In genomic region chr17:15263680-15264079, GRCh38 we compare ENCODE assay signal across 13 cellular contexts. TPM values are rescaled to one million over a fixed set of nuclear protein-coding genes. Genes with fewer than 3 reads are reported as not detected.
A peak's percentile ranks its signal among the peaks of the same experiment; 100 is the strongest.
DNase-seq lines count a peak whose midpoint lies in the region; ATAC-seq and TF ChIP-seq lines count a peak whose summit lies in the region.
"Had no signal": no experiment of that assay in that cellular context is flagged by ENCODE, and none has a peak within 500 bp of the region (broad histone marks: within the 10 kb centered on the region; RNA-seq: fewer than 3 reads in every experiment).

No MANE protein-coding gene starts in this region.

- peak overlapping the region; percentile 76; the same call in 1 of the 2 replicates for H3K9ac ChIP-seq in SK-N-SH

- H3K27ac Mint-ChIP-seq in neural crest cell (ENCODE audit: unreplicated experiment) = no peak overlapping the region
- H3K27ac Mint-ChIP-seq: stimulated activated naive CD8-positive, alpha-beta T cell treated with anti-CD3 and anti-CD28 coated beads, Interleukin-15, amount 100 ng/mL, for 72 hours had no signal

- H3K27me3 Mint-ChIP-seq in neural crest cell (ENCODE audit: low read depth) = peaks cover 84% of the 10 kb centered on the region

- TF ChIP-seq EP300 in SK-N-SH (IDR thresholded peaks at IDR 0.05; ENCODE audit: borderline replicate concordance in 1 of 2, low read depth in 1 of 2, low read length in 1 of 2) = no peak
- TF ChIP-seq EP300 in upper lobe of left lung (IDR thresholded peaks at IDR 0.05) = no peak

- peaks cover 14% of the 10 kb centered on the region; the same call in 1 of the 2 replicates for H3K79me2 ChIP-seq in SK-N-SH (ENCODE audit: insufficient read depth)

- TF ChIP-seq POLR2A in upper lobe of left lung (IDR thresholded peaks at IDR 0.05) = no peak

- peak overlapping the region; percentile 87; the same call in 1 of the 2 replicates for H2AFZ ChIP-seq in SK-N-SH (ENCODE audit: low read depth)

- H3F3A ChIP-seq in SK-N-SH (replicated peaks; ENCODE audit: insufficient read depth) = peaks cover 4% of the 10 kb centered on the region

- intact Hi-C loops in posterior cingulate gyrus (cut with DNase I) = loop anchor here (2.0 to 10.0 kb wide), 2 partner anchors 111 to 193 kb away; no protein-coding TSS in a partner anchor

- H3K27me3 ChIP-seq in SK-N-SH (ENCODE audit: insufficient read depth) (no peaks in the 10 kb centered on the region; the same call in 1 of the 2 replicates), upper lobe of left lung (no peaks in the 10 kb centered on the region)

- H3K4me2 ChIP-seq in SK-N-SH = peak overlapping the region; percentile 97

- H3K4me3 ChIP-seq in SK-N-SH (ENCODE audit: low read depth in 2 of 2, low read length in 1 of 2) = peak overlapping the region; percentile 72 to 92
- H3K4me3 ChIP-seq in epithelial cell of proximal tubule (ENCODE audit: low read depth, low read length) = peak overlapping the region; percentile 78
- H3K4me3 ChIP-seq in upper lobe of left lung = peak overlapping the region in 2 of 4 donors; percentile 66 to 71

- TF ChIP-seq CTCF in SK-N-SH (IDR thresholded peaks at IDR 0.05) = no peak
- no peak for TF ChIP-seq CTCF in epithelial cell of proximal tubule (conservative IDR thresholded peaks at IDR 0.05; ENCODE audit: low read depth, low read length)
- no peak for TF ChIP-seq CTCF in neural crest cell (conservative IDR thresholded peaks at IDR 0.05)
- TF ChIP-seq CTCF in upper lobe of left lung (IDR thresholded peaks at IDR 0.05) = no peak

- POLR2A ChIA-PET in SK-N-SH (lab: Yijun Ruan, JAX) = interaction anchor here (0.6 to 1.4 kb wide), 5 partner anchors 9 to 230 kb away, joined by 3 to 5 read pairs (median 3); no protein-coding TSS in a partner anchor

- H3K9me2 ChIP-seq in SK-N-SH = no peaks in the 10 kb centered on the region

- H3K36me3 Mint-ChIP-seq in neural crest cell (ENCODE audit: low read depth) = no peaks in the 10 kb centered on the region

- H3K9me3 Mint-ChIP-seq in neural crest cell = no peaks in the 10 kb centered on the region
- H3K9me3 Mint-ChIP-seq: stimulated activated naive CD8-positive, alpha-beta T cell treated with anti-CD3 and anti-CD28 coated beads, Interleukin-15, amount 100 ng/mL, for 72 hours had no signal

- peak; percentile 13; the same call in 1 of the 2 replicates for TF ChIP-seq RAD21 in SK-N-SH (IDR thresholded peaks at IDR 0.05; ENCODE audit: low read length)

- CTCF ChIA-PET in SK-N-SH (lab: Yijun Ruan, JAX) = interaction anchor here (1.0 to 13.3 kb wide), 8 partner anchors 13 to 238 kb away, joined by 3 to 359 read pairs (median 4); partner anchors contain the start of gene TEKT3

- H3K4me3 Mint-ChIP-seq in neural crest cell = peak overlapping the region; percentile 92
- H3K4me3 Mint-ChIP-seq: stimulated activated naive CD8-positive, alpha-beta T cell treated with anti-CD3 and anti-CD28 coated beads, Interleukin-15, amount 100 ng/mL, for 72 hours had no signal

- ATAC-seq in SK-N-SH treated with all-trans-retinoic acid at 6 μM for 48 hours = no peak
- ATAC-seq in upper lobe of left lung (ENCODE audit: low FRiP score in 2 of 2) = no peak
- ATAC-seq: stimulated activated naive CD8-positive, alpha-beta T cell treated with anti-CD3 and anti-CD28 coated beads, Interleukin-15, amount 100 ng/mL, for 72 hours had no signal

- H3K9me3 ChIP-seq in SK-N-SH (no peaks in the 10 kb centered on the region), upper lobe of left lung (no peaks in the 10 kb centered on the region)

- no peaks in the 10 kb centered on the region for H4K20me1 ChIP-seq in SK-N-SH (ENCODE audit: insufficient read depth)

- H3K27ac ChIP-seq in SK-N-SH (ENCODE audit: low read depth in 2 of 2, low read length in 1 of 2) = peak overlapping the region; percentile 78 to 92
- peak overlapping the region in 3 of 4 donors; percentile 86 to 93 (median 87) for H3K27ac ChIP-seq in upper lobe of left lung
- H3K27ac ChIP-seq: 22Rv1 had no signal

- WGBS in SK-N-SH (ENCODE audit: low lambda C conversion rate) = 32% methylated on average over 3 of the region's 3 CpGs
- 25 to 38% methylated on average over 3 of the region's 3 CpGs for WGBS in upper lobe of left lung, 2 donors

- DNase-seq in SK-N-SH (no peak), epithelial cell of proximal tubule (ENCODE audit: low read depth) (no peak), neural crest cell (ENCODE audit: low read depth, low spot score) (no peak), upper lobe of left lung (no peak), posterior cingulate gyrus (no peak), NCI-H146 (lab: John Stamatoyannopoulos, UW) (no peak), DMS 273 treated with DMSO at 0.1 percent for 48 hours (lab: John Stamatoyannopoulos, UW) (no peak)
- DNase-seq: DMS79; NCI-H1694; stimulated activated naive CD8-positive, alpha-beta T cell treated with anti-CD3 and anti-CD28 coated beads, Interleukin-15, amount 100 ng/mL, for 72 hours; T-helper 9 cell had no signal

- H3K4me1 ChIP-seq in SK-N-SH (ENCODE audit: control insufficient read depth in 1 of 2, insufficient read depth in 2 of 2, low read depth in 1 of 2, low read length in 1 of 2) = peaks cover 0 to 26% of the 10 kb centered on the region in 2 experiments; a peak in 2 of 4 replicates
- H3K4me1 ChIP-seq in upper lobe of left lung = peaks cover 15 to 56% (median 37%) of the 10 kb centered on the region in 4 donors

- H3K36me3 ChIP-seq in SK-N-SH (replicated peaks in 1 of 2; ENCODE audit: control insufficient read depth in 1 of 2, insufficient read depth in 2 of 2, low read length in 1 of 2) (peaks cover 0 to 5% of the 10 kb centered on the region in 2 experiments), upper lobe of left lung (peaks cover 0 to 8% (median 2%) of the 10 kb centered on the region in 4 donors)

- H3K4me1 Mint-ChIP-seq in neural crest cell = peaks cover 30% of the 10 kb centered on the region

TF ChIP-seq in SK-N-SH, 30 proteins besides CTCF, POLR2A, EP300 and RAD21:
- TF ChIP-seq CHD2 (IDR thresholded peaks at IDR 0.05; ENCODE audit: low read length, partially characterized antibody) (no peak), PBX3 (IDR thresholded peaks at IDR 0.05) (no peak)

TF ChIP-seq in SK-N-SH treated with all-trans-retinoic acid at 6 μM for 48 hours, 23 proteins besides CTCF, POLR2A, EP300 and RAD21:
- TF ChIP-seq OSR1 (CRISPR knock-in tag; IDR thresholded peaks at IDR 0.05) (no peak), ARNTL (CRISPR knock-in tag; IDR thresholded peaks at IDR 0.05; ENCODE audit: borderline replicate concordance, low read depth) (no peak), CREB5 (CRISPR knock-in tag; IDR thresholded peaks at IDR 0.05; ENCODE audit: low read depth) (no peak), TOX (CRISPR knock-in tag; IDR thresholded peaks at IDR 0.05; ENCODE audit: borderline replicate concordance) (no peak), ZNF70 (CRISPR knock-in tag; IDR thresholded peaks at IDR 0.05) (no peak), CSDC2 (CRISPR knock-in tag; IDR thresholded peaks at IDR 0.05) (no peak), ZC3H10 (CRISPR knock-in tag; IDR thresholded peaks at IDR 0.05) (no peak), BACH2 (CRISPR knock-in tag; IDR thresholded peaks at IDR 0.05; ENCODE audit: borderline replicate concordance) (no peak), TCF4 (CRISPR knock-in tag; IDR thresholded peaks at IDR 0.05; ENCODE audit: borderline replicate concordance) (no peak), POU6F1 (CRISPR knock-in tag; IDR thresholded peaks at IDR 0.05; ENCODE audit: borderline replicate concordance, low read depth) (no peak), ESRRG (CRISPR knock-in tag; IDR thresholded peaks at IDR 0.05) (no peak)

RNA-seq across cellular contexts. Expression of gene PMP22, which starts 1.4 kb away (rescaled TPM):
- 63.0 and 82.5 TPM in 2 replicates for polyA plus RNA-seq in SK-N-SH (2012; rRNA removed)
- 67.3 and 70.0 TPM in 2 replicates for polyA plus RNA-seq in SK-N-SH (2012; cell fraction: cytosol; rRNA removed)
- polyA plus RNA-seq in SK-N-SH (2012; cell fraction: nucleus; rRNA removed) = 45.2 and 46.8 TPM in 2 replicates
- total RNA-seq in epithelial cell of proximal tubule (8.6 and 12.7 TPM in 2 replicates), neural crest cell (14.9 and 15.6 TPM in 2 replicates), upper lobe of left lung (100 to 1,000 TPM in 3 of 6 donors, 10 to 100 TPM in 3; 49.7 to 179 (median 105) TPM)
